23 cellular contexts compared by ENCODE assay signal in the genomic region with DNA sequence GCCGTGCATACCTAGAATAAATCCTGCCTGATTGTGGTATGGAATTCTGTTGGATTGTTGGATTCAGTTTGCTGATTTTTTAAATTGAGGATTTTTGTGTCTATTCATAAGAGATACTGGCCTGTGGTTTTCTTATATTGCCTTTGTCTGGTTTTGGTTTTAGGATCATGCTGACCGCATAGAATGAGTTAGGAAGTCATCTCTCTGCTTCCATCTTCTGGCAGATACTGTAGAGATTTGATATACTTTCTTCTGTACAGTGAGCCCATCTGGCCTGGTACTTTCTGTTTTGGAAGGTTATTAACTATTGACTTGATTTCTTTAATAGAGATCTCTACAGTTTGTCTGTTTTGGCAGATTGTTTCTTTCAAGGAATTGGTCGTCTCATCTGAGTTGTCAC. TPM values are rescaled to one million over a fixed set of nuclear protein-coding genes. Genes with fewer than 3 reads are reported as not detected.
A peak's percentile ranks its signal among the peaks of the same experiment; 100 is the strongest.
DNase-seq lines count a peak whose midpoint lies in the region; ATAC-seq, FAIRE-seq and TF ChIP-seq lines count a peak whose summit lies in the region.
"Had no signal": no experiment of that assay in that cellular context is flagged by ENCODE, and none has a peak within 500 bp of the region (broad histone marks: within the 10 kb centered on the region; RNA-seq: fewer than 3 reads in every experiment).

No MANE protein-coding gene starts in this region.

- no peak for FAIRE-seq in GM12878 (lab: Jason Lieb, UNC)
- FAIRE-seq: frontal cortex, GM12892 had no signal

- H3K9ac ChIP-seq in Karpas-422 (ENCODE audit: low read length), result no peak overlapping the region
- H3K9ac ChIP-seq in GM12878 (ENCODE audit: control insufficient read depth, insufficient read depth, low read length), result no peak overlapping the region

- CTCF ChIA-PET in GM12878 (lab: Yijun Ruan, JAX), result no interaction called here
- CTCF ChIA-PET in activated CD4-positive, alpha-beta memory T cell treated with anti-CD3 and anti-CD28 coated beads, Interleukin-2, amount 10 ng/mL, durations not matched to agents 7 days and 5 days (lab: Charles Lee), result no interaction called here

- no peak overlapping the region for H3K4me2 ChIP-seq in Karpas-422 (ENCODE audit: low read depth, low read length, poor library complexity, severe bottlenecking)
- no peak overlapping the region for H3K4me2 ChIP-seq in GM12878 (ENCODE audit: control insufficient read depth, insufficient read depth)

- intact Hi-C loops in GM12878 (cut with micrococcal nuclease; ENCODE audit: unreplicated experiment), result no loop called here

- H3K9me3 Mint-ChIP-seq in activated CD4-positive, alpha-beta memory T cell treated with anti-CD3 and anti-CD28 coated beads, Interleukin-2, amount 10 ng/mL, durations not matched to agents 7 days and 5 days, result no peaks in the 10 kb centered on the region
- H3K9me3 Mint-ChIP-seq: activated naive CD8-positive, alpha-beta T cell treated with anti-CD3 and anti-CD28 coated beads, Interleukin-2, amount 50 U/mL, for 24 hours; activated T-cell treated with anti-CD3 and anti-CD28 coated beads, Interleukin-2, amount 50 U/mL, for 4 hours; CD8-positive, alpha-beta T cell had no signal

- H3K27me3 ChIP-seq in Karpas-422 (ENCODE audit: low read length), result no peaks in the 10 kb centered on the region
- no peaks in the 10 kb centered on the region for H3K27me3 ChIP-seq in GM12878 (replicated peaks in 1 of 2; ENCODE audit: control insufficient read depth in 2 of 2, insufficient read depth in 2 of 2, low read length in 1 of 2)
- H3K27me3 ChIP-seq: dorsolateral prefrontal cortex, SJCRH30 had no signal

- peak overlapping the region; percentile 71; the same call in 1 of the 2 replicates for H3K27ac ChIP-seq in Karpas-422 (ENCODE audit: low read length)
- no peak overlapping the region for H3K27ac ChIP-seq in GM12878 (ENCODE audit: control insufficient read depth, insufficient read depth)
- H3K27ac ChIP-seq: dorsolateral prefrontal cortex, prostate gland, SJCRH30 had no signal

- H3K4me1 ChIP-seq in Karpas-422 (ENCODE audit: low read length) (peaks cover 26% of the 10 kb centered on the region), GM12878 (ENCODE audit: control insufficient read depth, insufficient read depth, low read length) (no peaks in the 10 kb centered on the region)
- H3K4me1 ChIP-seq: prostate gland, SJCRH30 had no signal

- 98% methylated on average over 3 of the region's 3 CpGs for WGBS in GM12878 (ENCODE audit: insufficient coverage, insufficient replicate concordance, low lambda C conversion rate, missing lambda C conversion rate)

- TF ChIP-seq RAD21 in GM12878 (IDR thresholded peaks at IDR 0.05; ENCODE audit: insufficient read depth, low read depth, low read length), result 0 out of 2 replicates have a peak, but pooled peaks have one; percentile 1

- RAD21 ChIA-PET in GM12878 (lab: Charles Lee; ENCODE audit: unreplicated experiment), result no interaction called here

- H3K4me3 ChIP-seq in AG10803 (ENCODE audit: low read length) (no peak overlapping the region), Karpas-422 (ENCODE audit: low read length) (no peak overlapping the region), GM12878 (no peak overlapping the region)
- H3K4me3 ChIP-seq: dorsolateral prefrontal cortex, prostate gland, SJCRH30 had no signal

- no peaks in the 10 kb centered on the region for H4K20me1 ChIP-seq in Karpas-422 (ENCODE audit: insufficient read depth, low read depth, low read length)
- H4K20me1 ChIP-seq in GM12878 (ENCODE audit: control insufficient read depth, insufficient read depth), result no peaks in the 10 kb centered on the region

- in situ Hi-C loops in GM12878 (cut with MboI), result no loop called here

- no peaks in the 10 kb centered on the region for H3K4me1 Mint-ChIP-seq in activated CD4-positive, alpha-beta memory T cell treated with anti-CD3 and anti-CD28 coated beads, Interleukin-2, amount 10 ng/mL, durations not matched to agents 7 days and 5 days
- H3K4me1 Mint-ChIP-seq: activated naive CD8-positive, alpha-beta T cell treated with anti-CD3 and anti-CD28 coated beads, Interleukin-2, amount 50 U/mL, for 24 hours had no signal

- no peak for TF ChIP-seq CTCF in AG10803 (conservative IDR thresholded peaks at IDR 0.05; ENCODE audit: low read length)
- TF ChIP-seq CTCF in GM12878 (IDR thresholded peaks at IDR 0.05 in 2 of 3, conservative IDR thresholded peaks at IDR 0.05 in 1 of 3; ENCODE audit: control insufficient read depth in 2 of 3, extremely low read depth in 1 of 3, insufficient read depth in 1 of 3, low read depth in 3 of 3, low read length in 3 of 3), result no peak

- no peak for ATAC-seq in GM12878
- ATAC-seq: activated naive CD8-positive, alpha-beta T cell treated with anti-CD3 and anti-CD28 coated beads, Interleukin-2, amount 50 U/mL, for 24 hours; activated T-cell treated with anti-CD3 and anti-CD28 coated beads, Interleukin-2, amount 50 U/mL, for 4 hours; CD8-positive, alpha-beta T cell; left cardiac atrium had no signal

- H3K27me3 Mint-ChIP-seq in activated CD4-positive, alpha-beta memory T cell treated with anti-CD3 and anti-CD28 coated beads, Interleukin-2, amount 10 ng/mL, durations not matched to agents 7 days and 5 days, result no peaks in the 10 kb centered on the region
- H3K27me3 Mint-ChIP-seq: activated naive CD8-positive, alpha-beta T cell treated with anti-CD3 and anti-CD28 coated beads, Interleukin-2, amount 50 U/mL, for 24 hours had no signal

- no peak overlapping the region for H3K27ac Mint-ChIP-seq in activated CD4-positive, alpha-beta memory T cell treated with anti-CD3 and anti-CD28 coated beads, Interleukin-2, amount 10 ng/mL, durations not matched to agents 7 days and 5 days
- H3K27ac Mint-ChIP-seq: activated naive CD8-positive, alpha-beta T cell treated with anti-CD3 and anti-CD28 coated beads, Interleukin-2, amount 50 U/mL, for 24 hours; CD8-positive, alpha-beta T cell had no signal

- SMC1A ChIA-PET in GM12878 (lab: Charles Lee; ENCODE audit: uncharacterized antibody, unreplicated experiment), result no interaction called here

- POLR2A ChIA-PET in GM12878 (lab: Charles Lee), result no interaction called here
- POLR2A ChIA-PET in activated CD4-positive, alpha-beta memory T cell treated with anti-CD3 and anti-CD28 coated beads, Interleukin-2, amount 10 ng/mL, durations not matched to agents 7 days and 5 days (lab: Charles Lee), result interaction anchor here (1.0 kb wide), 1 partner anchor 15 kb away, joined by 4 read pairs; the partner anchor contains the start of gene CEP72

- no peaks in the 10 kb centered on the region for H3K9me3 ChIP-seq in Karpas-422 (ENCODE audit: low read length)
- H3K9me3 ChIP-seq in GM12878 (replicated peaks; ENCODE audit: control insufficient read depth, insufficient read depth, low read length), result no peaks in the 10 kb centered on the region
- H3K9me3 ChIP-seq: prostate gland, SJCRH30 had no signal

- no peak overlapping the region for H3K4me3 Mint-ChIP-seq in activated CD4-positive, alpha-beta memory T cell treated with anti-CD3 and anti-CD28 coated beads, Interleukin-2, amount 10 ng/mL, durations not matched to agents 7 days and 5 days
- H3K4me3 Mint-ChIP-seq: activated naive CD8-positive, alpha-beta T cell treated with anti-CD3 and anti-CD28 coated beads, Interleukin-2, amount 50 U/mL, for 24 hours; activated T-cell treated with anti-CD3 and anti-CD28 coated beads, Interleukin-2, amount 50 U/mL, for 4 hours; CD8-positive, alpha-beta T cell had no signal

- BruUV-seq in GM12878 (replicated peaks; lab: Mats Ljungman, UMichigan), result no TSS peak

- DNase-seq in AG10803 (ENCODE audit: low read depth), result peak; percentile 36
- no peak for DNase-seq in Karpas-422
- no peak for DNase-seq in GM12878 (ENCODE audit: low read depth, low spot score)
- DNase-seq in iris pigment epithelial cell (ENCODE audit: low read depth), result peak; percentile 18
- DNase-seq in activated CD4-positive, alpha-beta memory T cell treated with anti-CD3 and anti-CD28 coated beads, Interleukin-2, amount 10 ng/mL, durations not matched to agents 7 days and 5 days, result no peak
- DNase-seq in NCI-H2196 (lab: John Stamatoyannopoulos, UW; ENCODE audit: unreplicated experiment), result no peak
- DNase-seq in ecto neural progenitor cell (ENCODE audit: low spot score), result no peak
- no peak for DNase-seq in effector CD8-positive, alpha-beta T cell (lab: John Stamatoyannopoulos, UW)
- DNase-seq: activated CD4-positive, alpha-beta T cell treated with anti-CD3 and anti-CD28 coated beads for 1 hour; activated naive CD8-positive, alpha-beta T cell treated with anti-CD3 and anti-CD28 coated beads, Interleukin-2, amount 50 U/mL, for 24 hours; activated T-cell treated with anti-CD3 and anti-CD28 coated beads, Interleukin-2, amount 50 U/mL, for 4 hours; CD8-positive, alpha-beta T cell; dorsolateral prefrontal cortex; KG1; left cardiac atrium; mammary epithelial cell; NCI-H524 treated with DMSO at 0.1 percent for 48 hours; SJCRH30; stimulated activated naive CD4-positive, alpha-beta T cell treated with Interleukin-2 at 50 U/mL for 16 hours; T-helper 1 cell had no signal

- peaks cover 28% of the 10 kb centered on the region for H3K36me3 Mint-ChIP-seq in activated CD4-positive, alpha-beta memory T cell treated with anti-CD3 and anti-CD28 coated beads, Interleukin-2, amount 10 ng/mL, durations not matched to agents 7 days and 5 days (ENCODE audit: low read depth)

- H2AFZ ChIP-seq in Karpas-422 (ENCODE audit: low read length) (no peak overlapping the region), GM12878 (ENCODE audit: control insufficient read depth, low read depth, low read length) (no peak overlapping the region)

- H3K79me2 ChIP-seq in Karpas-422 (ENCODE audit: low read length) (peaks cover 20% of the 10 kb centered on the region), GM12878 (ENCODE audit: control insufficient read depth, insufficient read depth, low read length) (no peaks in the 10 kb centered on the region)

- TF ChIP-seq EP300 in GM12878 (IDR thresholded peaks at IDR 0.05; ENCODE audit: borderline replicate concordance in 1 of 2, control insufficient read depth in 1 of 2, low read depth in 2 of 2, low read length in 2 of 2), result no peak

- no peaks in the 10 kb centered on the region for H3K9me2 ChIP-seq in Karpas-422 (replicated peaks; ENCODE audit: insufficient read depth, low read length)

- H3K36me3 ChIP-seq in Karpas-422 (ENCODE audit: insufficient read depth, low read length), result peaks cover 20% of the 10 kb centered on the region
- peaks cover 3 to 10% of the 10 kb centered on the region in 2 experiments for H3K36me3 ChIP-seq in GM12878 (ENCODE audit: control insufficient read depth in 2 of 2, insufficient read depth in 2 of 2, low read length in 1 of 2)
- H3K36me3 ChIP-seq: prostate gland, SJCRH30 had no signal

- no peak for TF ChIP-seq POLR2A in GM12878 (IDR thresholded peaks at IDR 0.05; ENCODE audit: low read depth, low read length)

RNA-seq across cellular contexts. Expression of gene CEP72, which starts 14.7 kb away (rescaled TPM):
- 14.6 and 22.8 TPM in 2 replicates for total RNA-seq in Karpas-422 (2014; rRNA removed; shearing (Covaris generic); ENCODE audit: low replicate concordance)
- 55.7 and 58.5 TPM in 2 replicates for total RNA-seq in GM12878 (2013; cell fraction: nucleolus; rRNA removed)
- total RNA-seq in GM12878 (2014; rRNA removed), result 7.2 and 7.7 TPM in 2 replicates
- 5.5 and 5.9 TPM in 2 replicates for total RNA-seq in GM12878 (2014; rRNA removed; fragmentation: Illumina TruSeq; extraction: Trizol)
- total RNA-seq in GM12878 (2021), result 13.5 and 13.7 TPM in 2 replicates
- polyA plus RNA-seq in GM12878 (2011; ENCODE audit: low read depth), result 1.7 TPM
- polyA plus RNA-seq in GM12878 (2011; rRNA removed), result 6.8 and 9.7 TPM in 2 replicates
- 8.9 and 10.4 TPM in 2 replicates for polyA plus RNA-seq in GM12878 (2011; cell fraction: cytosol; rRNA removed)
- 25.7 and 31.2 TPM in 2 replicates for polyA plus RNA-seq in GM12878 (2011; cell fraction: nucleus; rRNA removed)
- polyA plus RNA-seq in GM12878 (2012), result 4.5 and 5.8 TPM in 2 replicates
- polyA plus RNA-seq in GM12878 (2014; fragmentation: Illumina TruSeq; extraction: Trizol), result 1.8 and 4.0 TPM in 2 replicates
- polyA plus RNA-seq in GM12878 (2014; fragmentation: Nextera tagmentation; extraction: Ambion mirVana), result under 1 TPM; 0.35 to 0.99 TPM
- polyA plus RNA-seq in GM12878 (2014; rRNA removed), result 8.3 and 9.3 TPM in 2 replicates
- 1 to 10 TPM; 8.9 to 9.9 TPM for polyA plus RNA-seq in GM12878 (2016; fragmentation: Nextera tagmentation; extraction: Ambion mirVana)
- 13.0 and 23.2 TPM in 2 replicates for polyA minus RNA-seq in GM12878 (2011; rRNA and poly(A)+ RNA removed)
- polyA minus RNA-seq in GM12878 (2011; cell fraction: cytosol; rRNA and poly(A)+ RNA removed), result 6.0 and 7.4 TPM in 2 replicates
- 15.7 and 27.2 TPM in 2 replicates for polyA minus RNA-seq in GM12878 (2011; cell fraction: nucleus; rRNA and poly(A)+ RNA removed)
- 10 to 100 TPM; 24.1 to 24.2 TPM for total RNA-seq in activated CD4-positive, alpha-beta memory T cell treated with anti-CD3 and anti-CD28 coated beads, Interleukin-2, amount 10 ng/mL, durations not matched to agents 7 days and 5 days

Comparison
In these comparisons a context has a peak if more than half of its experiments do, and no peak if none do; other contexts are left out.
1. DNase-seq: peak in AG10803 (single experiment) and iris pigment epithelial cell (single experiment); none in Karpas-422 (single experiment), GM12878 (single experiment), activated CD4-positive, alpha-beta memory T cell treated with anti-CD3 and anti-CD28 coated beads, Interleukin-2, amount 10 ng/mL, durations not matched to agents 7 days and 5 days (single experiment), NCI-H2196 (single experiment), ecto neural progenitor cell (single experiment) and effector CD8-positive, alpha-beta T cell (single experiment).